ENCODE assay signal across 1 cellular context in the genomic region with DNA sequence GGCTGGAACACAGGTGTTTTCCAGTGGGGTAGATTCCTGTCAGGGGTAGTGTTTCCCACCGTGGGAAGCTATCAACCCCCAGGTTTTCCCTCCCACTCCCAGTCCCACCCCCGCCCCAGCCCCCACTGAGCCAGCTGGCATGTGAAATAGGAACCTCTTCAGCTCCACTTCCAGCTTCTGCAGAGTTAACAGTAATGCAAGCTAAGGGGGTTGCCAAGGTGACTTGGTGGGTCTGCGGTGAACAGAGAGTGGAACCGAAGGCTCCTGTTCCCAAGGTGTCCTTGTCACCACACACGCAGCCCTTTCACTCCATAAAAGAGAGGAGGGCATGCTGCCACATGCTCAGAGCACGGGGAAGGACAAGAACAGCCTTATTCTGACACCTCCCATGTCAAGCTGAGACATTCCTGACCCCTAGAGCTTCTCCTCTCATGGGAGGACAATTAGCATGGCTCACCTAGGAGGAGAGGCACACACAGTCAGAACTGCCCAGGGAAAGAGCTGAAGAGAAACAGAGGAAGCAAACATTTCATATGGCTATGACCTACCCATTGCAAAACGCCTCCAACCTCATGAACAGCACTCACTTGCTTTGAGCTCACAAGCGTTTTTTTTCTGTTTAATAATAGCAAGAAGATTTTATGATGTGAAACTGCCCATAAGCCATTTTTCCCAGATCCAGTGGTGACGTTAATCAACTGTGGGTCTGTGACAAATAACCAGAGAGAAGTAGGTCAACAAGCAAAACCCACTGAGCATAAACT.
TF ChIP-seq lines count a peak whose summit lies in the region.

No MANE protein-coding gene starts in this region.

TF ChIP-seq in H1, 55 proteins besides CTCF, POLR2A, EP300 and RAD21:
- TF ChIP-seq BCL11A (IDR thresholded peaks at IDR 0.05; ENCODE audit: low read depth in 2 of 2, low read length in 2 of 2) (no peak), SAP30 (IDR thresholded peaks at IDR 0.05; ENCODE audit: insufficient read depth, insufficient replicate concordance, low read length) (no peak), GABPA (IDR thresholded peaks at IDR 0.05; ENCODE audit: borderline replicate concordance, insufficient read depth, low read length) (no peak)
